Comparison of ENCODE assay signal across 10 cellular contexts in genomic region chr12:1517007-1517406, GRCh38.
DNase-seq lines count a peak whose midpoint lies in the region; ATAC-seq and TF ChIP-seq lines count a peak whose summit lies in the region.
"Had no signal": no experiment of that assay in that cellular context is flagged by ENCODE, and none has a peak within 500 bp of the region (broad histone marks: within the 10 kb centered on the region; RNA-seq: fewer than 3 reads in every experiment).

No MANE protein-coding gene starts in this region.

- POLR2A ChIA-PET in A673 (lab: Charles Lee; ENCODE audit: low non-redundant PET), result no interaction called here
- POLR2A ChIA-PET in Panc1 (lab: Charles Lee), result no interaction called here

- H2BK12ac ChIP-seq in neuronal stem cell (ENCODE audit: low read length), result no peak overlapping the region

- H3K4me3 ChIP-seq in A673 (ENCODE audit: low read depth, low read length, poor library complexity, severe bottlenecking), result no peak overlapping the region
- no peak overlapping the region for H3K4me3 ChIP-seq in Panc1 (ENCODE audit: low read depth in 2 of 2, low read length in 2 of 2)
- no peak overlapping the region for H3K4me3 ChIP-seq in neuronal stem cell (ENCODE audit: low read length in 2 of 2)

- H4K91ac ChIP-seq in neuronal stem cell (ENCODE audit: low read depth, low read length, poor library complexity), result no peak overlapping the region

- no peak overlapping the region for H3K18ac ChIP-seq in neuronal stem cell (ENCODE audit: low read length)

- no peak overlapping the region for H2BK120ac ChIP-seq in neuronal stem cell (ENCODE audit: low read depth, low read length)

- ATAC-seq in Panc1, result peak; percentile 47
- ATAC-seq: left ventricle myocardium superior had no signal

- TF ChIP-seq CTCF in A673 (conservative IDR thresholded peaks at IDR 0.05; ENCODE audit: low read depth, low read length), result peak; percentile 85
- peak; percentile 78 for TF ChIP-seq CTCF in GM12872 (IDR thresholded peaks at IDR 0.05; ENCODE audit: insufficient read depth, low read depth, low read length)
- peak; percentile 60; the same call in 1 of the 2 replicates for TF ChIP-seq CTCF in Panc1 (IDR thresholded peaks at IDR 0.05)

- no TSS peak for BruUV-seq in A673 (replicated peaks; lab: Mats Ljungman, UMichigan)
- BruUV-seq in Panc1 (replicated peaks; lab: Mats Ljungman, UMichigan), result no TSS peak

- H3K27me3 ChIP-seq in A673 (replicated peaks; ENCODE audit: insufficient read depth, low read depth, low read length, poor library complexity), result no peaks in the 10 kb centered on the region
- H3K27me3 ChIP-seq in Panc1 (ENCODE audit: control insufficient read depth, insufficient read depth, low read length), result no peaks in the 10 kb centered on the region
- H3K27me3 ChIP-seq in neuronal stem cell (ENCODE audit: control insufficient read depth in 3 of 3, insufficient read depth in 3 of 3, low read depth in 1 of 3, low read length in 3 of 3), result peaks cover 0 to 21% (median 0%) of the 10 kb centered on the region in 3 experiments

- in situ Hi-C loops in Panc1 (cut with HindIII; ENCODE audit: low pct_unique_long_range_greater_than_20kb, low sequenced_read_pairs), result no loop called here

- no peak overlapping the region for H4K8ac ChIP-seq in neuronal stem cell (ENCODE audit: low read depth, low read length)

- no peak overlapping the region for H2BK15ac ChIP-seq in neuronal stem cell (ENCODE audit: low read length)

- intact Hi-C loops in A673 (cut with micrococcal nuclease; ENCODE audit: unreplicated experiment) (loop anchor here (5.0 kb wide), 1 partner anchor 60 kb away; no protein-coding TSS in a partner anchor), Panc1 (cut with micrococcal nuclease; ENCODE audit: unreplicated experiment) (no loop called here)

- peak; percentile 62 for DNase-seq in A673 (ENCODE audit: low spot score)
- DNase-seq in Panc1 (ENCODE audit: low read depth, low spot score), result no peak
- DNase-seq in fibroblast of the conjunctiva (ENCODE audit: low read depth), result peak; percentile 79
- no peak for DNase-seq in NCI-H524 treated with DMSO at 0.1 percent for 48 hours (lab: John Stamatoyannopoulos, UW)
- DNase-seq in epidermal melanocyte (ENCODE audit: insufficient read length, low spot score), result no peak
- no peak for DNase-seq in neuronal stem cell (ENCODE audit: low spot score)
- DNase-seq in activated CD4-positive, CD25-positive, alpha-beta regulatory T cell treated with anti-CD3 and anti-CD28 coated beads, Interleukin-2, amount 50 U/mL, for 72 hours, result no peak
- DNase-seq: activated naive CD4-positive, alpha-beta T cell treated with Interleukin-2 at 50 U/mL for 16 hours; left ventricle myocardium superior had no signal

- CTCF ChIA-PET in A673 (lab: Charles Lee) (interaction anchor here (0.7 to 1.0 kb wide), 4 partner anchors 16 to 399 kb away, joined by 3 to 5 read pairs (median 4); no protein-coding TSS in a partner anchor), Panc1 (lab: Charles Lee) (no interaction called here)

- H3K36me3 ChIP-seq in A673 (ENCODE audit: insufficient read depth, low read length, poor library complexity, severe bottlenecking) (no peaks in the 10 kb centered on the region), Panc1 (ENCODE audit: control insufficient read depth, insufficient read depth, low read length) (no peaks in the 10 kb centered on the region), neuronal stem cell (replicated peaks in 1 of 2; ENCODE audit: control insufficient read depth in 2 of 2, insufficient read depth in 2 of 2, low read length in 2 of 2) (no peaks in the 10 kb centered on the region)

- H3K4me1 ChIP-seq in A673 (ENCODE audit: insufficient read depth, low read length, poor library complexity, severe bottlenecking), result no peaks in the 10 kb centered on the region
- peaks cover 16% of the 10 kb centered on the region for H3K4me1 ChIP-seq in Panc1 (ENCODE audit: control insufficient read depth, insufficient read depth, low read length)
- H3K4me1 ChIP-seq in neuronal stem cell (ENCODE audit: control insufficient read depth in 2 of 2, insufficient read depth in 1 of 2, low read depth in 1 of 2, low read length in 2 of 2), result peaks cover 0 to 17% of the 10 kb centered on the region in 2 donors

- no peaks in the 10 kb centered on the region for H3K79me1 ChIP-seq in neuronal stem cell (ENCODE audit: low read depth, low read length)

- H3K14ac ChIP-seq in neuronal stem cell (ENCODE audit: low read length), result no peak overlapping the region

- no peak overlapping the region for H3K4me2 ChIP-seq in neuronal stem cell (ENCODE audit: insufficient read depth, low read length, poor library complexity, severe bottlenecking)

- no peak overlapping the region for H2AFZ ChIP-seq in neuronal stem cell (ENCODE audit: low read length)

- no peak overlapping the region for H2BK5ac ChIP-seq in neuronal stem cell (ENCODE audit: low read length)

- H3K27ac ChIP-seq in A673 (ENCODE audit: low read depth, low read length, poor library complexity, severe bottlenecking) (no peak overlapping the region), Panc1 (ENCODE audit: low read length) (no peak overlapping the region), neuronal stem cell (replicated peaks; ENCODE audit: low read length) (no peak overlapping the region)

- peaks cover 3% of the 10 kb centered on the region for H3K9me3 ChIP-seq in A673 (ENCODE audit: low read depth, low read length, poor library complexity, severe bottlenecking)
- no peaks in the 10 kb centered on the region for H3K9me3 ChIP-seq in Panc1 (ENCODE audit: control insufficient read depth, insufficient read depth, low read depth, low read length)
- peaks cover 3 to 17% of the 10 kb centered on the region in 2 donors for H3K9me3 ChIP-seq in neuronal stem cell (replicated peaks in 1 of 2; ENCODE audit: control insufficient read depth in 2 of 2, insufficient read depth in 1 of 2, low read depth in 1 of 2, low read length in 2 of 2)

- H3K4ac ChIP-seq in neuronal stem cell (ENCODE audit: low read length), result no peak overlapping the region

- H3K9ac ChIP-seq in neuronal stem cell (ENCODE audit: low read depth, low read length, poor library complexity), result no peak overlapping the region

- WGBS in neuronal stem cell (ENCODE audit: extremely low coverage in 2 of 2, insufficient read length in 2 of 2, insufficient replicate concordance in 1 of 2), 2 donors, result no CpG with 5 or more reads among the region's 2 CpGs

- no peak overlapping the region for H3K23ac ChIP-seq in neuronal stem cell (ENCODE audit: low read depth, low read length, poor library complexity)

- H2AK5ac ChIP-seq in neuronal stem cell (ENCODE audit: low read depth, low read length), result no peak overlapping the region

Comparison
In these comparisons a context has a peak if more than half of its experiments do, and no peak if none do; other contexts are left out.
1. DNase-seq: peak in A673 (single experiment) and fibroblast of the conjunctiva (single experiment); none in Panc1 (single experiment), NCI-H524 treated with DMSO at 0.1 percent for 48 hours (single experiment), epidermal melanocyte (single experiment), neuronal stem cell (single experiment) and activated CD4-positive, CD25-positive, alpha-beta regulatory T cell treated with anti-CD3 and anti-CD28 coated beads, Interleukin-2, amount 50 U/mL, for 72 hours (single experiment).
2. Peak in every context shown above with its lines, with median percentiles within 50 percentile points of each other: CTCF ChIP-seq.